In the genomic region with DNA sequence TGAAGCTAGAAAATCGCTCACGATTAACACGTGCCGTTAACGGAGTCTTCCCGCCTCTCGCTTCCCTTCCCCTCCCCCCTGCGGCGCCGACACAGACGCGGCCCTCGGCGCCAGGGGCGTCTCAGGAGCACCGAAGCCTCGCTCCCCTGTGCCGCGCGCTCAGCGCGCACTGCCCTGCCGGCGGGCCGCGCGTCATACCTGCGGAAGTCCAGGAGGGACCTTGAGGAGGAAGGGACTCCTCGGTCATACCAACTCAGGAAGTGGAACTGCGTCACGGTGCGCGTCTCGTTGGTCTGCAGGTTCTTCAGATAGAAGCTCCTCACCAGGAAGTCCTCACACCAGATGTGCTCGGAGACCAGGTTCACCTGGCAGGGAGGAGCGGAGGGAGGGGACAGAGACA, we compare ENCODE assay signal across 10 cellular contexts.
DNase-seq lines count a peak whose midpoint lies in the region; ATAC-seq and TF ChIP-seq lines count a peak whose summit lies in the region.
"Had no signal": no experiment of that assay in that cellular context is flagged by ENCODE, and none has a peak within 500 bp of the region (broad histone marks: within the 10 kb centered on the region; RNA-seq: fewer than 3 reads in every experiment).

No MANE protein-coding gene starts in this region.

- peak; percentile 87 for DNase-seq in NOMO-1 treated with DMSO at 0.1 percent for 48 hours (lab: John Stamatoyannopoulos, UW; ENCODE audit: unreplicated experiment)
- peak; percentile 28 for DNase-seq in activated T-cell treated with anti-CD3 and anti-CD28 coated beads for 1 hour (ENCODE audit: low read depth)
- DNase-seq in left colon = peak; percentile 82 to 84
- DNase-seq in stimulated activated CD8-positive, alpha-beta memory T cell treated with anti-CD3 and anti-CD28 coated beads, Interleukin-7, amount 100 ng/mL, for 24 hours (ENCODE audit: low read depth) = peak; percentile 37
- no peak for DNase-seq in NCI-H2171 (lab: John Stamatoyannopoulos, UW)
- no peak for DNase-seq in type B pancreatic cell (ENCODE audit: extremely low spot score, unreplicated experiment)
- DNase-seq in NCI-H345 (lab: John Stamatoyannopoulos, UW) = no peak
- DNase-seq: GOT3, SJCRH30 had no signal

- no peak for TF ChIP-seq CTCF in type B pancreatic cell (conservative IDR thresholded peaks at IDR 0.05)

- peak; percentile 93 for ATAC-seq in left colon
- no peak for ATAC-seq in HG03457 (IDR thresholded peaks at IDR 0.05; ENCODE audit: unreplicated experiment)

- intact Hi-C loops in left colon (cut with DNase I, micrococcal nuclease) = no loop called here

- H3K36me3 Mint-ChIP-seq in type B pancreatic cell = no peaks in the 10 kb centered on the region

- peaks cover 6% of the 10 kb centered on the region for H3K4me1 Mint-ChIP-seq in type B pancreatic cell (ENCODE audit: unreplicated experiment)

- no peaks in the 10 kb centered on the region for H3K9me3 Mint-ChIP-seq in type B pancreatic cell

- no peak overlapping the region for H3K27ac Mint-ChIP-seq in type B pancreatic cell

- H3K4me3 Mint-ChIP-seq in type B pancreatic cell = no peak overlapping the region

- H3K27me3 Mint-ChIP-seq in type B pancreatic cell = no peaks in the 10 kb centered on the region

Comparison
In these comparisons a context has a peak if more than half of its experiments do, and no peak if none do; other contexts are left out.
1. DNase-seq: peak in NOMO-1 treated with DMSO at 0.1 percent for 48 hours (single experiment), activated T-cell treated with anti-CD3 and anti-CD28 coated beads for 1 hour (single experiment), left colon (2 of 2) and stimulated activated CD8-positive, alpha-beta memory T cell treated with anti-CD3 and anti-CD28 coated beads, Interleukin-7, amount 100 ng/mL, for 24 hours (single experiment); none in NCI-H2171 (single experiment), type B pancreatic cell (single experiment) and NCI-H345 (single experiment).